Comparison of ENCODE assay signal across 2 cellular contexts in the genomic region with DNA sequence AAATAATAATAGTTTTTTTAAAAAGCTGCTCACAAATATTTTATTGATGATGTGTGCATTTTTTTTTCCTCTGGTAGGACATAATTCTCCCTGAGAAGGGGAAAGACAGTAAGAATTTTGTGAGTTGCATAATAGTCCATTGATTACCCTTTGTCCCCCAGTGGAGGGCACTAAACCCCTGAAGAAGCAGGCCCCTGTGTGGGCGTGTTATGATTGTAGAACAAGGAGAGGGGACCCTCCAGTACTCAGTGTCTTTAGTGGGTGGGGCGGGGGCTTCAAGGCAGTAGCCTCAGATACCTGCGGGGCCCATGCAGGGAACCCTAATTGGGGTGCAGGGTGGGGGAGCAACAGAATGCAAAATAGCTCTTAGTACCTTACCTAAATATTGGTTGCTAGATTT. TPM values are rescaled to one million over a fixed set of nuclear protein-coding genes. Genes with fewer than 3 reads are reported as not detected.
"Had no signal": no experiment of that assay in that cellular context is flagged by ENCODE, and none has a peak within 500 bp of the region (broad histone marks: within the 10 kb centered on the region; RNA-seq: fewer than 3 reads in every experiment).

No MANE protein-coding gene starts in this region.

RNA-seq across cellular contexts. Expression of a gene that starts 57.4 kb away (rescaled TPM):
- total RNA-seq: thoracic aorta, ureter had no signal
